8 cellular contexts compared by ENCODE assay signal in the genomic region with DNA sequence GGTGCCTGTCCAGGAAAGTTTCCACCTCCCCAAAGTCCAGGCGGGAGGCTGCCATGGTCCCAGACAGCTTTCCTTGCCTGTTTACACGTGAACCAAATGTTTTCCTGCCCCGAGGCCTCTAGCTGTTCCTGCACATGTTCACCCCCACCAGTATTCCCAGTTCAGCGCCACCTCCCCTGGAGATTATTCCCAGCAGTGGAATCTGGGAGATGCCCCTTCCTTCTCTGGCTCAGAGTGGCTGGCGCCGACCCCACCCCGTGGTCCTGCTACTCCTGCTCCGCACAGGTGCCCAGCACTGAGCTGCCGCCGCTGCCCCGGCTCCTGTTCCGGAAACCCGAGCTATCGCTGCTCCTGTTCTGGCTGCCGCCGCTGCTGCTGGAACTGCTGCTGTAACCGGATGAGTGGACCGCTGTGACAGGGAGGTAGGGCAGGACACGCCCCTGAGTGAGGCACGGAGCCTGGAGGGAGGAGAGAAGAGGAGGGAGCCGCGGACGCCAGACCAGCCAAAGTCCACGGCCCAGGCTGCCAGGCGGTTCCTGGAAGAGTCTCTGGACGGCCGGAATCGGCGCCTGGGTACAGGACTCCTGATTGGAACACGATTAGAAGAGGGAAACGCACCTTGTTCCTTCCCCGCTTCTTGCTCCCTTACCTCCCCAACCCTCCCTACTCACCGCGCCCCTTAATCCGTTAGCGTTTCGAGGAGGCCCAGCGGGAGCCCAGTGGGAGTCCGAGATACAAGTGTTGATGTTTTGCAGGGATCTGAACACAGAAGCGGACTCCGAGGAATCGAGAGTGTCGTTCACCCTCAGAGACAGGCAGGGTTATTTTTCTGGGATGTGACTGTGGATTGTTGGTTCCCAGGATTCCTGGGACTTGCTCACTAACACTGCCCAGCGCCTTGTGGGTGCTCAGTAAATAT. TPM values are rescaled to one million over a fixed set of nuclear protein-coding genes. Genes with fewer than 3 reads are reported as not detected.
DNase-seq lines count a peak whose midpoint lies in the region; ATAC-seq, FAIRE-seq and TF ChIP-seq lines count a peak whose summit lies in the region.

Gene PDE11A, minus strand, starts transcription at position 395 of the 919 bp plus-strand sequence. Its CDS starts 340 bp downstream, at position 55.

- H4K8ac ChIP-seq in IMR-90 (ENCODE audit: low read depth in 2 of 2, low read length in 2 of 2), result peak within 1 kb of the TSS; percentile 29 to 59; a peak in 2 of 4 replicates

- H3K4me1 ChIP-seq in IMR-90 (ENCODE audit: control insufficient read depth, insufficient read depth, low read length) (peaks cover 2% of the 10 kb centered on the region; the same call in 1 of the 2 replicates), GM12878 (ENCODE audit: control insufficient read depth, insufficient read depth, low read length) (no peaks in the 10 kb centered on the region)

- H3K27ac ChIP-seq in 22Rv1 (peak within 1 kb of the TSS; percentile 68), IMR-90 (ENCODE audit: insufficient read depth, low read length) (peak within 1 kb of the TSS; percentile 5; the same call in 1 of the 2 replicates), GM12878 (ENCODE audit: control insufficient read depth, insufficient read depth) (no peak within 1 kb of the TSS)

- TF ChIP-seq RAD21 in IMR-90 (IDR thresholded peaks at IDR 0.05; ENCODE audit: low read length) (no peak), GM12878 (IDR thresholded peaks at IDR 0.05; ENCODE audit: insufficient read depth, low read depth, low read length) (no peak)

- H3K4ac ChIP-seq in IMR-90 (ENCODE audit: low read depth, low read length), result peak within 1 kb of the TSS; percentile 54

- no peak within 1 kb of the TSS; the same call in 1 of the 2 replicates for H3K56ac ChIP-seq in IMR-90 (ENCODE audit: extremely low read depth, insufficient read depth, low read length)

- POLR2A ChIA-PET in IMR-90 (lab: Charles Lee; ENCODE audit: unreplicated experiment) (no interaction called here), GM12878 (lab: Charles Lee) (interaction anchor here (0.6 kb wide), 1 partner anchor 45 kb away, joined by 3 read pairs; no protein-coding TSS in a partner anchor)

- H3K27me3 ChIP-seq in IMR-90 (ENCODE audit: control insufficient read depth, insufficient read depth, low read length) (peaks cover 4% of the 10 kb centered on the region; the same call in 1 of the 2 replicates), GM12878 (replicated peaks in 1 of 2; ENCODE audit: control insufficient read depth in 2 of 2, insufficient read depth in 2 of 2, low read length in 1 of 2) (peaks cover 7 to 16% of the 10 kb centered on the region in 2 experiments)

- RAD21 ChIA-PET in GM12878 (lab: Charles Lee; ENCODE audit: unreplicated experiment), result no interaction called here

- no peaks in the 10 kb centered on the region for H3K9me3 ChIP-seq in IMR-90 (ENCODE audit: control insufficient read depth, insufficient read depth, low read length)
- H3K9me3 ChIP-seq in GM12878 (replicated peaks; ENCODE audit: control insufficient read depth, insufficient read depth, low read length), result no peaks in the 10 kb centered on the region

- H2BK15ac ChIP-seq in IMR-90 (ENCODE audit: low read depth, low read length), result peak within 1 kb of the TSS; percentile 76; the same call in 1 of the 3 replicates

- H3K36me3 ChIP-seq in IMR-90 (ENCODE audit: control insufficient read depth, insufficient read depth, low read length) (no peaks in the 10 kb centered on the region), GM12878 (ENCODE audit: control insufficient read depth in 2 of 2, insufficient read depth in 2 of 2, low read length in 1 of 2) (no peaks in the 10 kb centered on the region)

- H2BK5ac ChIP-seq in IMR-90 (ENCODE audit: low read depth, low read length, poor library complexity, severe bottlenecking), result no peak within 1 kb of the TSS

- H2BK20ac ChIP-seq in IMR-90 (ENCODE audit: low read depth, low read length), result no peak within 1 kb of the TSS; the same call in 1 of the 2 replicates

- intact Hi-C loops in IMR-90 (cut with micrococcal nuclease) (no loop called here), GM12878 (cut with micrococcal nuclease; ENCODE audit: unreplicated experiment) (no loop called here)

- H2AK5ac ChIP-seq in IMR-90 (ENCODE audit: low read depth, low read length), result no peak within 1 kb of the TSS

- peak within 1 kb of the TSS; percentile 84 for H3K4me2 ChIP-seq in IMR-90 (ENCODE audit: low read depth, low read length)
- H3K4me2 ChIP-seq in GM12878 (ENCODE audit: control insufficient read depth, insufficient read depth), result peak within 1 kb of the TSS; percentile 60

- H4K5ac ChIP-seq in IMR-90 (ENCODE audit: low read depth, low read length), result 0 out of 2 replicates have a peak within 1 kb of the TSS, but pooled peaks have one; percentile 19

- SMC1A ChIA-PET in GM12878 (lab: Charles Lee; ENCODE audit: uncharacterized antibody, unreplicated experiment), result no interaction called here

- CTCF ChIA-PET in IMR-90 (lab: Yijun Ruan, JAX) (no interaction called here), GM12878 (lab: Yijun Ruan, JAX) (interaction anchor here (1.1 to 1.5 kb wide), 2 partner anchors 41 to 89 kb away, joined by 3 read pairs; no protein-coding TSS in a partner anchor)

- DNase-seq in IMR-90 (peak; percentile 66), RPMI7951 (ENCODE audit: low read depth) (peak; percentile 91), GM12878 (ENCODE audit: low read depth, low spot score) (no peak), iPS DF 19.7 (ENCODE audit: low read depth, low spot score) (peak; percentile 84), retinal pigment epithelial cell (ENCODE audit: low read depth) (peak; percentile 52)
- no peak for DNase-seq in NK-92 treated with Interleukin-12 subunit alpha and Interleukin-12 subunit beta, amount 100 ng/mL, for 24 hours (lab: John Stamatoyannopoulos, UW)

- H3K9ac ChIP-seq in IMR-90 (ENCODE audit: low read depth, low read length), result peak within 1 kb of the TSS; percentile 74
- H3K9ac ChIP-seq in GM12878 (ENCODE audit: control insufficient read depth, insufficient read depth, low read length), result no peak within 1 kb of the TSS

- no peak for FAIRE-seq in GM12878 (lab: Jason Lieb, UNC)

- H3K4me3 ChIP-seq in IMR-90 (ENCODE audit: insufficient read depth, low read depth, low read length), result peak within 1 kb of the TSS; percentile 48
- no peak within 1 kb of the TSS for H3K4me3 ChIP-seq in GM12878
- peak within 1 kb of the TSS; percentile 71 for H3K4me3 ChIP-seq in retinal pigment epithelial cell (ENCODE audit: low read length)

- H3K18ac ChIP-seq in IMR-90 (ENCODE audit: low read depth, low read length), result 0 out of 2 replicates have a peak within 1 kb of the TSS, but pooled peaks have one; percentile 18

- H2AFZ ChIP-seq in IMR-90 (replicated peaks; ENCODE audit: low read length, poor library complexity) (peak within 1 kb of the TSS; percentile 97), GM12878 (ENCODE audit: control insufficient read depth, low read depth, low read length) (peak within 1 kb of the TSS; percentile 44)

- peak within 1 kb of the TSS; percentile 68 for H3K23ac ChIP-seq in IMR-90 (ENCODE audit: low read depth, low read length)

- peak within 1 kb of the TSS; percentile 46 for H4K91ac ChIP-seq in IMR-90 (ENCODE audit: insufficient read depth, low read depth, low read length)

- peak within 1 kb of the TSS; percentile 68 for H3K14ac ChIP-seq in IMR-90 (replicated peaks; ENCODE audit: low read depth, low read length)

- no peaks in the 10 kb centered on the region for H3K9me1 ChIP-seq in IMR-90 (ENCODE audit: insufficient read depth, low read length)

- ATAC-seq in GM18907 (IDR thresholded peaks at IDR 0.05; ENCODE audit: unreplicated experiment) (peak; percentile 82), IMR-90 (ENCODE audit: low read depth) (peak; percentile 98), GM12878 (peak; percentile 57)

- BruUV-seq in IMR-90 (replicated peaks; lab: Mats Ljungman, UMichigan) (no TSS peak), GM12878 (replicated peaks; lab: Mats Ljungman, UMichigan) (no TSS peak)

- no peaks in the 10 kb centered on the region for H3K79me2 ChIP-seq in GM12878 (ENCODE audit: control insufficient read depth, insufficient read depth, low read length)

- H4K20me1 ChIP-seq in IMR-90 (ENCODE audit: insufficient read depth, low read length), result no peaks in the 10 kb centered on the region
- no peaks in the 10 kb centered on the region for H4K20me1 ChIP-seq in GM12878 (ENCODE audit: control insufficient read depth, insufficient read depth)

- dilution Hi-C loops in IMR-90 (cut with HindIII; ENCODE audit: low sequenced_read_pairs, unreplicated experiment), result no loop called here

- no peak for TF ChIP-seq CTCF in 22Rv1 (IDR thresholded peaks at IDR 0.05)
- TF ChIP-seq CTCF in IMR-90 (conservative IDR thresholded peaks at IDR 0.05; ENCODE audit: low read depth, low read length), result no peak
- TF ChIP-seq CTCF in GM12878 (IDR thresholded peaks at IDR 0.05 in 2 of 3, conservative IDR thresholded peaks at IDR 0.05 in 1 of 3; ENCODE audit: control insufficient read depth in 2 of 3, extremely low read depth in 1 of 3, insufficient read depth in 1 of 3, low read depth in 3 of 3, low read length in 3 of 3), result no peak
- TF ChIP-seq CTCF in retinal pigment epithelial cell (conservative IDR thresholded peaks at IDR 0.05; ENCODE audit: low read depth, low read length), result no peak

- WGBS in IMR-90 (ENCODE audit: extremely low coverage in 2 of 2, insufficient read length in 1 of 2), 2 experiments, result 7% methylated on average over 3 of the region's 44 CpGs; no CpG with 5 or more reads in 1 of the 2 experiments
- 15% methylated on average over 42 of the region's 44 CpGs for WGBS in GM12878 (ENCODE audit: insufficient coverage, insufficient replicate concordance, low lambda C conversion rate, missing lambda C conversion rate)

- TF ChIP-seq EP300 in GM12878 (IDR thresholded peaks at IDR 0.05; ENCODE audit: borderline replicate concordance in 1 of 2, control insufficient read depth in 1 of 2, low read depth in 2 of 2, low read length in 2 of 2), result no peak

- H3K79me1 ChIP-seq in IMR-90 (ENCODE audit: low read depth in 1 of 2, low read length in 2 of 2), result no peaks in the 10 kb centered on the region

- peak within 1 kb of the TSS; percentile 77 for H2AK9ac ChIP-seq in IMR-90 (replicated peaks; ENCODE audit: low read depth, low read length, poor library complexity)

- in situ Hi-C loops in IMR-90 (cut with MboI; ENCODE audit: low sequenced_read_pairs) (no loop called here), GM12878 (cut with MboI) (no loop called here)

- H2BK120ac ChIP-seq in IMR-90 (ENCODE audit: low read depth, low read length), result peak within 1 kb of the TSS; percentile 51

- TF ChIP-seq POLR2A in IMR-90 (IDR thresholded peaks at IDR 0.05; ENCODE audit: low read depth, low read length), result no peak
- no peak for TF ChIP-seq POLR2A in GM12878 (IDR thresholded peaks at IDR 0.05; ENCODE audit: low read depth, low read length)

RNA-seq across cellular contexts. Expression of gene PDE11A, which starts in this region (rescaled TPM):
- 0.56 and 0.72 TPM in 2 replicates for total RNA-seq in IMR-90 (2012; rRNA removed)
- polyA plus RNA-seq in IMR-90 (2012; rRNA removed), result 0.20 and 0.21 TPM in 2 replicates
- polyA plus RNA-seq in IMR-90 (2012; cell fraction: cytosol; rRNA removed), result 0.05 and 0.13 TPM in 2 replicates
- polyA plus RNA-seq in IMR-90 (2012; cell fraction: nucleus; rRNA removed; ENCODE audit: low replicate concordance), result 0.03 and 0.31 TPM in 2 replicates
- 0.20 and 0.24 TPM in 2 replicates for total RNA-seq in RPMI7951 (2014; rRNA removed; shearing (Covaris generic))
- total RNA-seq in GM12878 (2013; cell fraction: nucleolus; rRNA removed), result not detected in 2 replicates
- total RNA-seq in GM12878 (2014; rRNA removed), result under 0.01 and 0.06 TPM in 2 replicates
- total RNA-seq in GM12878 (2014; rRNA removed; fragmentation: Illumina TruSeq; extraction: Trizol), result 0.09 TPM in 1 of 2 replicates, not detected in the other
- not detected in 2 replicates for total RNA-seq in GM12878 (2021)
- not detected for polyA plus RNA-seq in GM12878 (2011; ENCODE audit: low read depth)
- polyA plus RNA-seq in GM12878 (2011; rRNA removed), result 0.01 and 0.04 TPM in 2 replicates
- 0.01 and 0.02 TPM in 2 replicates for polyA plus RNA-seq in GM12878 (2011; cell fraction: cytosol; rRNA removed)
- polyA plus RNA-seq in GM12878 (2011; cell fraction: nucleus; rRNA removed), result not detected in 2 replicates
- 0.18 TPM in 1 of 2 replicates, not detected in the other for polyA plus RNA-seq in GM12878 (2012)
- polyA plus RNA-seq in GM12878 (2014; fragmentation: Illumina TruSeq; extraction: Trizol), result 0.01 TPM in 1 of 2 replicates, not detected in the other
- not detected for polyA plus RNA-seq in GM12878 (2014; fragmentation: Nextera tagmentation; extraction: Ambion mirVana)
- 0.09 and 0.17 TPM in 2 replicates for polyA plus RNA-seq in GM12878 (2014; rRNA removed)
- polyA plus RNA-seq in GM12878 (2016; fragmentation: Nextera tagmentation; extraction: Ambion mirVana), result not detected
- 0.10 and 0.37 TPM in 2 replicates for polyA minus RNA-seq in GM12878 (2011; rRNA and poly(A)+ RNA removed)
- not detected in 2 replicates for polyA minus RNA-seq in GM12878 (2011; cell fraction: cytosol; rRNA and poly(A)+ RNA removed)
- not detected in 2 replicates for polyA minus RNA-seq in GM12878 (2011; cell fraction: nucleus; rRNA and poly(A)+ RNA removed)

Comparison
In these comparisons a context has a peak if more than half of its experiments do, and no peak if none do; other contexts are left out.
1. Peak in DNase-seq, ATAC-seq, H3K4me3 ChIP-seq, H3K27ac ChIP-seq, H3K9ac ChIP-seq and H3K4me2 ChIP-seq in IMR-90; RNA of the gene not detected or under 1 TPM.
2. Peak in DNase-seq in RPMI7951; RNA of the gene not detected or under 1 TPM.
3. Peak in ATAC-seq and H3K4me2 ChIP-seq in GM12878; RNA of the gene not detected or under 1 TPM.
4. DNase-seq: peak in iPS DF 19.7 (single experiment) and retinal pigment epithelial cell (single experiment); none in GM12878 (single experiment) and NK-92 treated with Interleukin-12 subunit alpha and Interleukin-12 subunit beta, amount 100 ng/mL, for 24 hours (single experiment).
5. Peak in every context shown above with its lines, with median percentiles within 50 percentile points of each other: ATAC-seq.